8 cellular contexts compared by ENCODE assay signal in the genomic region with DNA sequence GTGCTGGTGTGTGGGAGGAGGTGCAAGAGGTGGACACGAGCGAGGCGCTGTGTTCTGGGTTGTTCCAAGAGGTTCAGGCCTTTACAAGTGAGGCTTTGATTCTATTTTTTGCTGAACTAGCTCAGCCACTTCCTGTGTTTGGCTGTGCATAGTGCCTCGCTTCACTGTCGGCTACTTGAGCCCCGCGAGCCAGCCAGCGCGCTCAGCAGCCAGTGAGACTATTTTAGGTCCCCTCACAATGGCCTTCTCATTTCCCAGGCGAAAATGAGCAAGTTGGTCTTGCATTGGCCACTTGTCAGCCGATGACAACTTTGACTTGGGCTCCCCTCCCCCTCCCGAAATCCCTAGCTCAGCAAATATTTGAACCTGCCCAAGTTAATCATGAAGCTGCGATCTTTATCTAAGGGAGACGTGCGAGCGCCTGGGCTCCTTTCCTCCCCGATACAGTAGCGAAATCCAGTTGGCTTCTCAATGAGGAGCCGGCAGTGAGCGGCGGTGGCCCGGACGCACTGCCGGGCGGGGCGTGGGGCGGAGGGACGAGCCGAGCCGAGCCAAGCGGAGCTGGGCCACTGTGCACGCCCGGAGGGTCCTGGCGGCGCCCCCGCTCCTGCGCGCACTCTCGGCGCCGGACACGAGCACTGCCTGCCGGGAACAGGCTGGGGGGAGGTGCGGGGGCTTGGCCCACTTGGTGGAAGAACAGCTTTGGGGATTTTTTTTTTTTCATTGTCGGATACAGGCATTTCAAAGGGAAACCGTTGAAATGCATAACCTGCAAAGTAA.
DNase-seq lines count a peak whose midpoint lies in the region; ATAC-seq and TF ChIP-seq lines count a peak whose summit lies in the region.

No MANE protein-coding gene starts in this region.

- H3K9ac ChIP-seq in parathyroid adenoma: peak overlapping the region; percentile 68

- H3K27ac ChIP-seq in adipose tissue (ENCODE audit: low read depth, low read length) (peak overlapping the region; percentile 71), heart left ventricle (peak overlapping the region; percentile 81 to 95 (median 92)), parathyroid adenoma (peak overlapping the region; percentile 94), vagina (peak overlapping the region; percentile 79)

- H3K9me3 ChIP-seq in heart left ventricle (no peaks in the 10 kb centered on the region), parathyroid adenoma (ENCODE audit: control insufficient read depth, low read length) (no peaks in the 10 kb centered on the region), vagina (no peaks in the 10 kb centered on the region)

- DNase-seq in AG10803 (ENCODE audit: low read depth) (peak; percentile 55), SK-N-DZ (ENCODE audit: low spot score) (peak; percentile 53), heart left ventricle (peak; percentile 77 to 88 (median 80)), vagina (ENCODE audit: extremely low spot score in 2 of 2) (no peak)

- peak overlapping the region; percentile 89 for H3K4me2 ChIP-seq in parathyroid adenoma (ENCODE audit: low read length)

- H2AFZ ChIP-seq in parathyroid adenoma: peak overlapping the region; percentile 45

- peaks cover 14% of the 10 kb centered on the region for H3K79me2 ChIP-seq in parathyroid adenoma

- H3K4me3 ChIP-seq in AG10803 (ENCODE audit: low read length): peak overlapping the region; percentile 61
- H3K4me3 ChIP-seq in heart left ventricle: peak overlapping the region; percentile 32 to 73 (median 60)
- peak overlapping the region; percentile 93 for H3K4me3 ChIP-seq in parathyroid adenoma (ENCODE audit: low read depth, low read length)
- H3K4me3 ChIP-seq in vagina: peak overlapping the region; percentile 45 to 65

- H3K4me1 ChIP-seq in heart left ventricle: peaks cover 8 to 84% (median 56%) of the 10 kb centered on the region in 12 donors
- H3K4me1 ChIP-seq in parathyroid adenoma: peaks cover 25% of the 10 kb centered on the region
- peaks cover 98% of the 10 kb centered on the region for H3K4me1 ChIP-seq in vagina

- no peak for TF ChIP-seq CTCF in AG10803 (conservative IDR thresholded peaks at IDR 0.05; ENCODE audit: low read length)
- peak in 1 of 12 donors; percentile 4 for TF ChIP-seq CTCF in heart left ventricle (IDR thresholded peaks at IDR 0.05)
- TF ChIP-seq CTCF in parathyroid adenoma (IDR thresholded peaks at IDR 0.05): no peak
- TF ChIP-seq CTCF in vagina (IDR thresholded peaks at IDR 0.05): no peak

- intact Hi-C loops in heart left ventricle (cut with DNase I): loop anchor here in 9 of 10 donors (1.0 to 10.0 kb wide), 7 partner anchors 171 to 719 kb away; no protein-coding TSS in a partner anchor
- intact Hi-C loops in vagina (cut with DNase I): loop anchor here (5.0 kb wide), 1 partner anchor 674 kb away; no protein-coding TSS in a partner anchor

- H3K27me3 ChIP-seq in heart left ventricle: no peaks in the 10 kb centered on the region
- H3K27me3 ChIP-seq in parathyroid adenoma (ENCODE audit: control insufficient read depth, insufficient read depth, low read length): no peaks in the 10 kb centered on the region
- H3K27me3 ChIP-seq in vagina: no peaks in the 10 kb centered on the region

- 1 to 3% (median 2%) methylated on average over 46 of the region's 46 CpGs for WGBS in adipose tissue, 3 donors
- WGBS in heart left ventricle, 4 donors: 0 to 1% (median 0%) methylated on average over 18 to 46 of the region's 46 CpGs

- ATAC-seq in GM19023 (IDR thresholded peaks at IDR 0.05; ENCODE audit: unreplicated experiment): peak; percentile 82
- peak; percentile 75 for ATAC-seq in HG03175 (IDR thresholded peaks at IDR 0.05; ENCODE audit: unreplicated experiment)
- peak; percentile 78 to 89 (median 86) for ATAC-seq in heart left ventricle

- no peak for TF ChIP-seq POLR2A in heart left ventricle (IDR thresholded peaks at IDR 0.05)
- TF ChIP-seq POLR2A in vagina (IDR thresholded peaks at IDR 0.05): no peak

- H3K36me3 ChIP-seq in heart left ventricle (peaks cover 0 to 46% (median 28%) of the 10 kb centered on the region in 9 donors), parathyroid adenoma (ENCODE audit: control insufficient read depth, insufficient read depth, low read length) (no peaks in the 10 kb centered on the region), vagina (peaks cover 0 to 30% of the 10 kb centered on the region in 2 donors)

Comparison
In these comparisons a context has a peak if more than half of its experiments do, and no peak if none do; other contexts are left out.
1. DNase-seq: peak in AG10803 (single experiment), SK-N-DZ (single experiment) and heart left ventricle (5 of 5); none in vagina (0 of 2).
2. Peak in every context shown above with its lines, with median percentiles within 50 percentile points of each other: H3K4me3 ChIP-seq, ATAC-seq and H3K27ac ChIP-seq.